In the genomic region with DNA sequence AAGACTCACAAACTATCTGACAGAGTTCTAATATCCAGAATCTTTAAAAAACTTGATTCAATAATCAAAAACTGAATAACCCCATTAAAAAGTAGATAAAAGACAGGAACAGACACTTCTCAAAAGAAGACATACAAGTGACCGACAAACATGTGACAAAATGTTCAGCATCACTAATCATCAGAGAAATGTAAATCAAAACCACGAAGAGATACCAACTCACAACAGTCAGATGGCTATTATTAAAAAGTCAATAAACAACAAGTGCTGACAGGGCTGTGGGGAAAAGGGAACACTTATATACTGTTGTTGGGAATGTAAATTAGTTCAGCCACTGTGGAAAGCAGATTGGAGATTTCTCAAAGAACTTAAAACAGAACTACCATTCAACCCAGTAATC, we compare ENCODE assay signal across 16 cellular contexts.
"Had no signal": no experiment of that assay in that cellular context is flagged by ENCODE, and none has a peak within 500 bp of the region (broad histone marks: within the 10 kb centered on the region; RNA-seq: fewer than 3 reads in every experiment).

No MANE protein-coding gene starts in this region.

- H3K36me3 Mint-ChIP-seq: neural progenitor cell had no signal

- H3K4me3 Mint-ChIP-seq: activated T-helper 17 cell treated with anti-CD3 and anti-CD28 coated beads, Interleukin-2, amount 50 U/mL, for 72 hours; neural progenitor cell had no signal

- H3K4me1 Mint-ChIP-seq: activated T-helper 17 cell treated with anti-CD3 and anti-CD28 coated beads, Interleukin-2, amount 50 U/mL, for 72 hours had no signal

- H3K9me3 ChIP-seq: breast epithelium, tibial nerve, uterus had no signal

- H3K4me3 ChIP-seq: breast epithelium, lung, neural progenitor cell, tibial nerve, uterus had no signal

- H3K27ac Mint-ChIP-seq: activated T-helper 17 cell treated with anti-CD3 and anti-CD28 coated beads, Interleukin-2, amount 50 U/mL, for 72 hours; neural progenitor cell had no signal

- H3K4me1 ChIP-seq: breast epithelium, neural progenitor cell, uterus had no signal

- H2AFZ ChIP-seq: neural progenitor cell had no signal

- H3K36me3 ChIP-seq: breast epithelium, neural progenitor cell, tibial nerve, uterus had no signal

- ATAC-seq: activated T-helper 17 cell treated with anti-CD3 and anti-CD28 coated beads, Interleukin-2, amount 50 U/mL, for 72 hours; sciatic nerve had no signal

- H3K27me3 Mint-ChIP-seq: activated T-helper 17 cell treated with anti-CD3 and anti-CD28 coated beads, Interleukin-2, amount 50 U/mL, for 72 hours had no signal

- H3K27ac ChIP-seq: breast epithelium, neural progenitor cell, tibial nerve, uterus had no signal

- H3K4me2 ChIP-seq: neural progenitor cell had no signal

- H3K9me3 Mint-ChIP-seq: activated T-helper 17 cell treated with anti-CD3 and anti-CD28 coated beads, Interleukin-2, amount 50 U/mL, for 72 hours; neural progenitor cell had no signal

- DNase-seq: activated CD4-positive, alpha-beta T cell treated with anti-CD3 and anti-CD28 coated beads, Interleukin-2, amount 50 U/mL, for 4 hours; activated CD4-positive, CD25-positive, alpha-beta regulatory T cell treated with anti-CD3 and anti-CD28 coated beads, Interleukin-2, amount 50 U/mL, for 72 hours; activated naive CD4-positive, alpha-beta T cell treated with Interleukin-2 at 50 U/mL for 16 hours; aorta; islet precursor cell; midbrain; stimulated activated CD4-positive, alpha-beta T cell treated with anti-CD3 and anti-CD28 coated beads, Interleukin-2, amount 100 ng/mL, for 24 hours; stimulated activated naive CD4-positive, alpha-beta T cell; T1000; uterus had no signal
